Comparison of ENCODE assay signal across 7 cellular contexts in genomic region chr3:195653641-195654040, GRCh38.
DNase-seq lines count a peak whose midpoint lies in the region; TF ChIP-seq lines count a peak whose summit lies in the region.
"Not testable (repeated sequence)": the region's sequence is repeated elsewhere in the genome, so short reads cannot be mapped to it uniquely, and the experiment has no call there.

No MANE protein-coding gene starts in this region.

- not testable (repeated sequence) for TF ChIP-seq POLR2A in adrenal gland (IDR thresholded peaks at IDR 0.05)

- not testable (repeated sequence) for H3K4me3 ChIP-seq in adrenal gland; endodermal cell (ENCODE audit: low read length); iPS DF 6.9 (ENCODE audit: low read length)

- not testable (repeated sequence) for H3K36me3 Mint-ChIP-seq in endodermal cell (ENCODE audit: low read depth); osteocyte (ENCODE audit: unreplicated experiment)

- not testable (repeated sequence) for H3K4me3 Mint-ChIP-seq in endodermal cell; osteocyte (ENCODE audit: unreplicated experiment)

- H3K4me1 Mint-ChIP-seq in endodermal cell; osteocyte (ENCODE audit: unreplicated experiment): not testable (repeated sequence)

- H3K27ac ChIP-seq in RWPE1; adrenal gland; endodermal cell (ENCODE audit: low read depth, low read length); iPS DF 6.9 (ENCODE audit: low read length): not testable (repeated sequence)

- H3K27me3 ChIP-seq in adrenal gland; endodermal cell (ENCODE audit: control insufficient read depth, insufficient read depth, low read length, poor library complexity, severe bottlenecking); iPS DF 6.9 (ENCODE audit: control insufficient read depth, insufficient read depth, low read length): not testable (repeated sequence)

- CTCF ChIA-PET in RWPE1 (lab: Yijun Ruan, JAX), result not testable (repeated sequence)

- H3K9ac ChIP-seq in endodermal cell (ENCODE audit: extremely low read depth, low read length, poor library complexity, severe bottlenecking), result not testable (repeated sequence)

- H3K36me3 ChIP-seq in adrenal gland (replicated peaks in 1 of 2); endodermal cell (ENCODE audit: control insufficient read depth, insufficient read depth, low read length); iPS DF 6.9 (ENCODE audit: control insufficient read depth, insufficient read depth, low read length): not testable (repeated sequence)

- not testable (repeated sequence) for H3K4me1 ChIP-seq in adrenal gland (replicated peaks in 1 of 2); endodermal cell (ENCODE audit: control insufficient read depth, insufficient read depth, low read length); iPS DF 6.9 (ENCODE audit: control insufficient read depth, insufficient read depth, low read length)

- not testable (repeated sequence) for H3K9me3 Mint-ChIP-seq in endodermal cell; osteocyte (ENCODE audit: unreplicated experiment)

- POLR2A ChIA-PET in RWPE1 (lab: Yijun Ruan, JAX; ENCODE audit: low non-redundant PET), result not testable (repeated sequence)

- not testable (repeated sequence) for H3K9me3 ChIP-seq in adrenal gland (replicated peaks in 1 of 3); endodermal cell (ENCODE audit: control insufficient read depth, low read length); iPS DF 6.9 (ENCODE audit: control insufficient read depth, insufficient read depth, low read length)

- not testable (repeated sequence) for H3K27me3 Mint-ChIP-seq in endodermal cell (ENCODE audit: insufficient read depth); osteocyte (ENCODE audit: unreplicated experiment)

- intact Hi-C loops in adrenal gland (cut with DNase I), result not testable (repeated sequence)

- peak; percentile 8 for DNase-seq in CMK (ENCODE audit: low read depth)
- DNase-seq in HCEC 1CT, result peak; percentile 20
- DNase-seq in RWPE1 (ENCODE audit: low spot score); osteocyte (ENCODE audit: extremely low spot score, unreplicated experiment): not testable (repeated sequence)
- peak; percentile 33 to 72 (median 58) for DNase-seq in adrenal gland
- peak; percentile 62 for DNase-seq in endodermal cell
- peak; percentile 0 for DNase-seq in iPS DF 6.9 (ENCODE audit: low read depth, low spot score)

- not testable (repeated sequence) for H3K27ac Mint-ChIP-seq in endodermal cell; osteocyte (ENCODE audit: unreplicated experiment)

- peak; percentile 34 for TF ChIP-seq CTCF in RWPE1 (conservative IDR thresholded peaks at IDR 0.05; ENCODE audit: low read depth)
- peak in 4 of 6 experiments; percentile 32 to 75 (median 64) for TF ChIP-seq CTCF in adrenal gland (IDR thresholded peaks at IDR 0.05)
- TF ChIP-seq CTCF in endodermal cell (conservative IDR thresholded peaks at IDR 0.05), result peak; percentile 33
- TF ChIP-seq CTCF in osteocyte (IDR thresholded peaks at IDR 0.05), result peak; percentile 21

- 3 to 5% methylated on average over 10 to 11 of the region's 14 CpGs; no CpG with 5 or more reads in 2 of the 4 donors for WGBS in adrenal gland, 4 donors
- WGBS in endodermal cell (ENCODE audit: insufficient coverage in 1 of 2, insufficient read length in 1 of 2), 2 experiments, result 7% methylated on average over 7 of the region's 14 CpGs; no CpG with 5 or more reads in 1 of the 2 experiments
- WGBS in iPS DF 6.9 (ENCODE audit: insufficient coverage, insufficient read length), result no CpG with 5 or more reads among the region's 14 CpGs
